Comparison of ENCODE assay signal across 21 cellular contexts in genomic region chr7:19448091-19448490, GRCh38.
DNase-seq lines count a peak whose midpoint lies in the region; ATAC-seq, FAIRE-seq and TF ChIP-seq lines count a peak whose summit lies in the region.
"Had no signal": no experiment of that assay in that cellular context is flagged by ENCODE, and none has a peak within 500 bp of the region (broad histone marks: within the 10 kb centered on the region; RNA-seq: fewer than 3 reads in every experiment).

No MANE protein-coding gene starts in this region.

- TF ChIP-seq POLR2A in H54 (IDR thresholded peaks at IDR 0.05; ENCODE audit: low read depth, low read length): no peak

- ATAC-seq in GM21447 (IDR thresholded peaks at IDR 0.05; ENCODE audit: unreplicated experiment) (no peak), GM18520 (IDR thresholded peaks at IDR 0.05; ENCODE audit: unreplicated experiment) (no peak)
- ATAC-seq: A549 had no signal

- FAIRE-seq in G401.6 (lab: Jason Lieb, UNC) (peak; percentile 72), H54 (lab: Jason Lieb, UNC) (peak; percentile 78)
- FAIRE-seq: A549, D721Med had no signal

- DNase-seq in H54 (ENCODE audit: insufficient read length, low spot score) (no peak), NOMO-1 treated with dmso at 0.1 percent for 144 hours (lab: John Stamatoyannopoulos, UW; ENCODE audit: unreplicated experiment) (peak; percentile 0), NCI-H774 (lab: John Stamatoyannopoulos, UW) (no peak)
- DNase-seq: 8988T; ACHN; AML-193; BE2C; CD4-positive, alpha-beta T cell; CD8-positive, alpha-beta memory T cell; DMS 273 treated with DMSO at 0.1 percent for 48 hours; DMS79; EL; GF-D8; GOT3; H7; HCEC 1CT had no signal
